17 cellular contexts compared by ENCODE assay signal in the genomic region with DNA sequence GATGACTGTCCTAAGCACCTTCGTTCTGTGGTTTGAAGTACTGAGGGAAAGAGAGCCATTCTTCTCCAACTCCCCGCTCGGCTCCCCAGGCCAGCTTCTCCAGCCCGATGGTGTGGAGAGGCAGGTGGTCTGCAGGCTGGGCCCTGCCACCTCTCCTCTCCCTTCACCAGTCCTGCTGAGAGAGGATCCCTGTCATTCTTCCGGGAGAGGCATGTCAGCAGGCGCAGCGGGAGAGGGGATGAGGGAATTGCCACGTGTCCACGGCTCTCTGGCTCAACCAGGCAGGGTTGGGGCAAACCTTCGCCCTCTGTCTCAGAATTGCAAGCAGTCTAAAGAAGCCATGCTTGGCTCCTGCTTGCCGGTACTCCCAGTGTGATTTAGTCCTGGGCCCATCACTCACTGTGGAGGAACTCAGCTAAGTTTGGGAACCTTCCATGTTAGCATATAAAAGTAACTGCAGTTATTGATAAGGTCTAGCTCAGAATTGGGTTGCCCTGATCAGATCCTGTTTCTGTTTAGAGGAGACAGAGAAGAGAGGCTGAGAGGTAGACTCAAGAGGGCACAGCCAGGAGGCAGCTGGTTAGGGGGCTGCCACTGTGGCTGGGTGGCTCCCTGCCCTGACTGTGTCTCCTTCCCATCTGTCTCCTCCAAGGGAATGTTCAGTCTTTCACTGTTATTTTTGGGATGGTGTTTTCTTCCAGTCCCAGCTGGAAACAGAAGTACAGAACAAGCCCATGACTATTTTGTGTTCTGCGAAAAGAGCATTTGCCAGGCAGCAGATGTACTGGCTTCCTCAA. TPM values are rescaled to one million over a fixed set of nuclear protein-coding genes. Genes with fewer than 3 reads are reported as not detected.
A peak's percentile ranks its signal among the peaks of the same experiment; 100 is the strongest.
DNase-seq lines count a peak whose midpoint lies in the region; ATAC-seq and TF ChIP-seq lines count a peak whose summit lies in the region.
"Had no signal": no experiment of that assay in that cellular context is flagged by ENCODE, and none has a peak within 500 bp of the region (broad histone marks: within the 10 kb centered on the region; RNA-seq: fewer than 3 reads in every experiment).

No MANE protein-coding gene starts in this region.

- ATAC-seq in right cardiac atrium (no peak), T-helper 17 cell (no peak), GM18873 (IDR thresholded peaks at IDR 0.05; ENCODE audit: low FRiP score, unreplicated experiment) (no peak)
- no peak for ATAC-seq in naive thymus-derived CD4-positive, alpha-beta T cell

- POLR2A ChIA-PET in naive thymus-derived CD4-positive, alpha-beta T cell (lab: Charles Lee), result interaction anchor here (0.9 to 1.2 kb wide), 2 partner anchors 16 to 227 kb away, joined by 3 to 5 read pairs; no protein-coding TSS in a partner anchor

- H3K4me3 Mint-ChIP-seq in T-helper 17 cell, result peak overlapping the region; percentile 19
- peak overlapping the region; percentile 5 to 81 (median 64) for H3K4me3 Mint-ChIP-seq in naive thymus-derived CD4-positive, alpha-beta T cell
- H3K4me3 Mint-ChIP-seq: activated B cell treated with CpG ODN at 0.5 μM for 24 hours; dendritic cell treated with granulocyte-macrophage colony-stimulating factor and Interleukin-4, amounts not matched to agents 40 ng/mL and 50 ng/mL, for 4 days; HFFc6 had no signal

- no peak for TF ChIP-seq CTCF in left ventricle myocardium inferior (IDR thresholded peaks at IDR 0.05; ENCODE audit: borderline replicate concordance)

- peaks cover 5% of the 10 kb centered on the region for H3K36me3 Mint-ChIP-seq in T-helper 17 cell (ENCODE audit: low read depth)
- H3K36me3 Mint-ChIP-seq in naive thymus-derived CD4-positive, alpha-beta T cell, result peaks cover 0 to 43% (median 22%) of the 10 kb centered on the region in 5 donors

- no peaks in the 10 kb centered on the region for H3K9me3 ChIP-seq in left ventricle myocardium inferior (replicated peaks)
- H3K9me3 ChIP-seq in right cardiac atrium (ENCODE audit: control insufficient read depth, low read length), result no peaks in the 10 kb centered on the region
- no peaks in the 10 kb centered on the region for H3K9me3 ChIP-seq in T-helper 17 cell (ENCODE audit: control insufficient read depth, low read length, poor library complexity, severe bottlenecking)
- no peaks in the 10 kb centered on the region for H3K9me3 ChIP-seq in naive thymus-derived CD4-positive, alpha-beta T cell (ENCODE audit: control insufficient read depth in 2 of 3, low read length in 3 of 3)

- intact Hi-C loops in left ventricle myocardium inferior (cut with micrococcal nuclease), result no loop called here
- intact Hi-C loops in right cardiac atrium (cut with DNase I), result no loop called here
- intact Hi-C loops in naive thymus-derived CD4-positive, alpha-beta T cell (cut with micrococcal nuclease), result no loop called here

- H3K27me3 ChIP-seq in left ventricle myocardium inferior (ENCODE audit: low read depth) (peaks cover 10% of the 10 kb centered on the region), right cardiac atrium (ENCODE audit: control insufficient read depth, insufficient read depth) (no peaks in the 10 kb centered on the region)
- no peaks in the 10 kb centered on the region for H3K27me3 ChIP-seq in naive thymus-derived CD4-positive, alpha-beta T cell (ENCODE audit: control insufficient read depth in 2 of 2, insufficient read depth in 2 of 2, low read length in 2 of 2)

- CTCF ChIA-PET in naive thymus-derived CD4-positive, alpha-beta T cell (lab: Charles Lee), result interaction anchor here (1.6 kb wide), 1 partner anchor 17 kb away, joined by 4 read pairs; a partner anchor contains a TSS

- H3K27ac Mint-ChIP-seq in T-helper 17 cell, result peak overlapping the region; percentile 53
- H3K27ac Mint-ChIP-seq in naive thymus-derived CD4-positive, alpha-beta T cell, result peak overlapping the region in 7 of 9 donors; percentile 5 to 88 (median 71)
- H3K27ac Mint-ChIP-seq: activated B cell treated with CpG ODN at 0.5 μM for 24 hours; dendritic cell treated with granulocyte-macrophage colony-stimulating factor and Interleukin-4, amounts not matched to agents 40 ng/mL and 50 ng/mL, for 4 days had no signal

- no peaks in the 10 kb centered on the region for H3K27me3 Mint-ChIP-seq in T-helper 17 cell
- no peaks in the 10 kb centered on the region for H3K27me3 Mint-ChIP-seq in naive thymus-derived CD4-positive, alpha-beta T cell
- H3K27me3 Mint-ChIP-seq: dendritic cell treated with granulocyte-macrophage colony-stimulating factor and Interleukin-4, amounts not matched to agents 40 ng/mL and 50 ng/mL, for 4 days had no signal

- H3K36me3 ChIP-seq in left ventricle myocardium inferior, result no peaks in the 10 kb centered on the region
- no peaks in the 10 kb centered on the region for H3K36me3 ChIP-seq in naive thymus-derived CD4-positive, alpha-beta T cell (ENCODE audit: control insufficient read depth in 2 of 3, insufficient read depth in 3 of 3, low read length in 3 of 3)

- DNase-seq in left ventricle myocardium inferior, result no peak
- DNase-seq in right cardiac atrium, result no peak
- DNase-seq in T-helper 17 cell, result no peak
- no peak for DNase-seq in naive thymus-derived CD4-positive, alpha-beta T cell
- DNase-seq in SW 1271 (lab: John Stamatoyannopoulos, UW), result no peak
- DNase-seq in NCI-H2196 treated with DMSO at 0.1 percent for 48 hours (lab: John Stamatoyannopoulos, UW; ENCODE audit: unreplicated experiment), result no peak
- DNase-seq: activated B cell treated with CpG ODN at 0.5 μM for 24 hours, foreskin melanocyte, GDM1, HFFc6, Karpas-422, NCI-H1048, NCI-H2081 treated with DMSO at 0.1 percent for 48 hours, NCI-H69, SHP77 treated with DMSO at 0.1 percent for 48 hours had no signal

- H3K4me3 ChIP-seq in left ventricle myocardium inferior, result no peak overlapping the region
- H3K4me3 ChIP-seq in right cardiac atrium (ENCODE audit: low read length), result no peak overlapping the region
- H3K4me3 ChIP-seq in naive thymus-derived CD4-positive, alpha-beta T cell (ENCODE audit: low read length), result no peak overlapping the region

- H3K27ac ChIP-seq in left ventricle myocardium inferior (replicated peaks) (peak overlapping the region; percentile 23), right cardiac atrium (ENCODE audit: low read length) (no peak overlapping the region)
- no peak overlapping the region for H3K27ac ChIP-seq in naive thymus-derived CD4-positive, alpha-beta T cell (ENCODE audit: low read depth, low read length)

- no peaks in the 10 kb centered on the region for H3K9me3 Mint-ChIP-seq in naive thymus-derived CD4-positive, alpha-beta T cell
- H3K9me3 Mint-ChIP-seq: activated B cell treated with CpG ODN at 0.5 μM for 24 hours; dendritic cell treated with granulocyte-macrophage colony-stimulating factor and Interleukin-4, amounts not matched to agents 40 ng/mL and 50 ng/mL, for 4 days; HFFc6 had no signal

- peaks cover 53% of the 10 kb centered on the region for H3K4me1 Mint-ChIP-seq in T-helper 17 cell
- peaks cover 56 to 93% (median 89%) of the 10 kb centered on the region in 7 donors for H3K4me1 Mint-ChIP-seq in naive thymus-derived CD4-positive, alpha-beta T cell
- H3K4me1 Mint-ChIP-seq: activated B cell treated with CpG ODN at 0.5 μM for 24 hours had no signal

- 54% methylated on average over 12 of the region's 12 CpGs for WGBS in right cardiac atrium

- H3K4me1 ChIP-seq in left ventricle myocardium inferior, result no peaks in the 10 kb centered on the region
- no peaks in the 10 kb centered on the region for H3K4me1 ChIP-seq in right cardiac atrium (ENCODE audit: control insufficient read depth, insufficient read depth, low read length)
- peaks cover 7 to 37% of the 10 kb centered on the region in 2 donors for H3K4me1 ChIP-seq in naive thymus-derived CD4-positive, alpha-beta T cell (ENCODE audit: control insufficient read depth in 2 of 2, insufficient read depth in 2 of 2, low read length in 2 of 2)

RNA-seq across cellular contexts. Expression of a gene that starts 17.4 kb away (rescaled TPM):
- total RNA-seq in left ventricle myocardium inferior, result 1.2 TPM
- total RNA-seq in right cardiac atrium, result 1 to 10 TPM; 1.1 to 2.6 (median 2.1) TPM
- 0.93 TPM for polyA plus RNA-seq in right cardiac atrium
- 10 to 100 TPM; 13.5 to 15.4 TPM for total RNA-seq in T-helper 17 cell
- 10 to 100 TPM; 11.7 to 40.7 (median 30.8) TPM for total RNA-seq in naive thymus-derived CD4-positive, alpha-beta T cell
- polyA plus RNA-seq in naive thymus-derived CD4-positive, alpha-beta T cell, result 10 to 100 TPM in 1 of 2 donors, 1 to 10 TPM in 1; 7.9 to 12.2 TPM
